ENCODE assay signal across 8 cellular contexts in genomic region chr11:129639300-129639699, GRCh38.
A peak's percentile ranks its signal among the peaks of the same experiment; 100 is the strongest.
DNase-seq lines count a peak whose midpoint lies in the region; ATAC-seq lines count a peak whose summit lies in the region.

No MANE protein-coding gene starts in this region.

- ATAC-seq in HG02870 (IDR thresholded peaks at IDR 0.05; ENCODE audit: unreplicated experiment) = no peak

- peak overlapping the region; percentile 99 for H3K27ac ChIP-seq in epithelial cell of prostate

- DNase-seq in activated T-cell treated with anti-CD3 and anti-CD28 coated beads for 48 hours (ENCODE audit: low read depth) (peak; percentile 11), RKO (ENCODE audit: low spot score) (peak; percentile 96), epithelial cell of prostate (ENCODE audit: low read depth, low spot score) (peak; percentile 100), 8988T (no peak), middle frontal gyrus (ENCODE audit: extremely low spot score, low spot score) (no peak)
- no peak for DNase-seq in activated T-cell treated with anti-CD3 and anti-CD28 coated beads, Interleukin-2, amount 50 U/mL, for 1 hour
- peak; percentile 44 for DNase-seq in stimulated activated CD8-positive, alpha-beta memory T cell treated with anti-CD3 and anti-CD28 coated beads, Interleukin-4, amount 100 ng/mL, for 48 hours

Comparison
In these comparisons a context has a peak if more than half of its experiments do, and no peak if none do; other contexts are left out.
1. DNase-seq: peak in activated T-cell treated with anti-CD3 and anti-CD28 coated beads for 48 hours (single experiment), RKO (single experiment), epithelial cell of prostate (single experiment) and stimulated activated CD8-positive, alpha-beta memory T cell treated with anti-CD3 and anti-CD28 coated beads, Interleukin-4, amount 100 ng/mL, for 48 hours (single experiment); none in activated T-cell treated with anti-CD3 and anti-CD28 coated beads, Interleukin-2, amount 50 U/mL, for 1 hour (single experiment), 8988T (single experiment) and middle frontal gyrus (single experiment).